20 cellular contexts compared by ENCODE assay signal in genomic region chr22:39732625-39733024, GRCh38.
"Had no signal": no experiment of that assay in that cellular context is flagged by ENCODE, and none has a peak within 500 bp of the region (broad histone marks: within the 10 kb centered on the region; RNA-seq: fewer than 3 reads in every experiment).

No MANE protein-coding gene starts in this region.

- H3K9me3 ChIP-seq: adrenal gland had no signal

- H3K4me1 ChIP-seq: adrenal gland had no signal

- H3K4me3 ChIP-seq: adrenal gland had no signal

- FAIRE-seq: TTC549 had no signal

- H3K27me3 ChIP-seq: adrenal gland had no signal

- H3K9ac ChIP-seq: KMS-11 had no signal

- H3K36me3 ChIP-seq: adrenal gland had no signal

- H3K4me2 ChIP-seq: KMS-11 had no signal

- ATAC-seq: T-cell had no signal

- H3K27ac ChIP-seq: adrenal gland, KMS-11 had no signal

- DNase-seq: activated B cell treated with CpG ODN at 0.5 μM for 24 hours; activated CD4-positive, alpha-beta memory T cell treated with anti-CD3 and anti-CD28 coated beads, Interleukin-2, amount 10 ng/mL, durations not matched to agents 7 days and 5 days; activated CD4-positive, alpha-beta T cell treated with anti-CD3 and anti-CD28 coated beads for 1 hour; activated CD4-positive, alpha-beta T cell treated with anti-CD3 and anti-CD28 coated beads, Interleukin-2, amount 10 ng/mL, durations not matched to agents 24 days and 14 days; activated naive CD4-positive, alpha-beta T cell treated with anti-CD3 and anti-CD28 coated beads, Interleukin-2, amount 50 U/mL, for 16 hours; activated naive CD8-positive, alpha-beta T cell treated with anti-CD3 and anti-CD28 coated beads, Interleukin-2, amount 10 ng/mL, durations not matched to agents 7 days and 5 days; activated T-cell treated with anti-CD3 and anti-CD28 coated beads, Interleukin-2, amount 50 U/mL, for 1 hour; adrenal gland; anterior cingulate cortex; cerebellar nuclear complex; NCI-H187 treated with DMSO at 0.1 percent for 48 hours; NCI-H2081 treated with DMSO at 0.1 percent for 48 hours; NCI-H2171 treated with DMSO at 0.1 percent for 48 hours; NCI-H226; SIG-M5; T-cell; T-helper 2 cell; T1000 had no signal
